In genomic region chr11:110478410-110478809, GRCh38 we compare ENCODE assay signal across 12 cellular contexts. TPM values are rescaled to one million over a fixed set of nuclear protein-coding genes. Genes with fewer than 3 reads are reported as not detected.
DNase-seq lines count a peak whose midpoint lies in the region; ATAC-seq, FAIRE-seq and TF ChIP-seq lines count a peak whose summit lies in the region.
"Had no signal": no experiment of that assay in that cellular context is flagged by ENCODE, and none has a peak within 500 bp of the region (broad histone marks: within the 10 kb centered on the region; RNA-seq: fewer than 3 reads in every experiment).

No MANE protein-coding gene starts in this region.

- no TSS peak for BruUV-seq in HCT116 (replicated peaks; lab: Mats Ljungman, UMichigan)

- H3K36me3 ChIP-seq in HCT116 (ENCODE audit: control insufficient read depth in 1 of 2, insufficient read depth in 2 of 2, low read length in 2 of 2): no peaks in the 10 kb centered on the region
- H3K36me3 ChIP-seq in adrenal gland (replicated peaks in 1 of 2): no peaks in the 10 kb centered on the region
- H3K36me3 ChIP-seq: left ventricle myocardium inferior had no signal

- H3K9ac ChIP-seq in HCT116 (ENCODE audit: low read length): no peak overlapping the region
- H3K9ac ChIP-seq: parathyroid adenoma had no signal

- TF ChIP-seq EP300 in A549 (IDR thresholded peaks at IDR 0.05): no peak

- RAD21 ChIA-PET in HCT116 (lab: Charles Lee; ENCODE audit: low non-redundant PET in 1 of 2, low total read pairs in 2 of 2, uncharacterized antibody in 2 of 2, unreplicated experiment in 2 of 2): no interaction called here

- POLR2A ChIA-PET in A549 (lab: Yijun Ruan, JAX): no interaction called here
- POLR2A ChIA-PET in HCT116 (lab: Charles Lee): no interaction called here

- H4K20me1 ChIP-seq in HCT116 (ENCODE audit: insufficient read depth): no peaks in the 10 kb centered on the region

- no peak for DNase-seq in A549 (ENCODE audit: low read depth in 1 of 2, low spot score in 1 of 2)
- DNase-seq in HCT116 (ENCODE audit: low read depth, low spot score): no peak
- peak in 6 of 7 donors; percentile 39 to 67 (median 52) for DNase-seq in adrenal gland
- peak; percentile 28 for DNase-seq in iPS DF 19.7 (ENCODE audit: low read depth, low spot score)
- no peak for DNase-seq in AG08395 (ENCODE audit: low spot score)
- no peak for DNase-seq in NOMO-1 treated with dmso at 0.1 percent for 144 hours (lab: John Stamatoyannopoulos, UW; ENCODE audit: unreplicated experiment)
- no peak for DNase-seq in activated gamma-delta T cell (lab: John Stamatoyannopoulos, UW)
- DNase-seq: left ventricle myocardium inferior, NCI-H526 treated with DMSO at 0.1 percent for 48 hours, T-helper 2 cell had no signal

- H3K27ac ChIP-seq in A549 (no peak overlapping the region), HCT116 (ENCODE audit: low read depth, low read length) (no peak overlapping the region), adrenal gland (peak overlapping the region in 3 of 5 donors; percentile 1 to 24 (median 23))
- H3K27ac ChIP-seq: left ventricle myocardium inferior, parathyroid adenoma had no signal

- intact Hi-C loops in HCT116 (cut with micrococcal nuclease): loop anchor here (10.0 kb wide), 1 partner anchor 946 kb away; no protein-coding TSS in a partner anchor
- intact Hi-C loops in adrenal gland (cut with DNase I): no loop called here

- FAIRE-seq in A549 (lab: Jason Lieb, UNC): no peak

- H3K4me3 ChIP-seq in A549 (no peak overlapping the region), HCT116 (replicated peaks in 1 of 2; ENCODE audit: low read depth in 1 of 2, low read length in 2 of 2) (no peak overlapping the region), adrenal gland (no peak overlapping the region)
- H3K4me3 ChIP-seq: left ventricle myocardium inferior had no signal

- no peaks in the 10 kb centered on the region for H3K79me2 ChIP-seq in HCT116 (ENCODE audit: insufficient read depth, low read length)
- H3K79me2 ChIP-seq: parathyroid adenoma had no signal

- H3K9me3 ChIP-seq in A549 (no peaks in the 10 kb centered on the region; the same call in 2 of the 3 replicates), HCT116 (ENCODE audit: control insufficient read depth in 1 of 2, insufficient read depth in 1 of 2, low read depth in 1 of 2, low read length in 2 of 2) (no peaks in the 10 kb centered on the region), adrenal gland (replicated peaks in 1 of 3) (no peaks in the 10 kb centered on the region)
- H3K9me3 ChIP-seq: left ventricle myocardium inferior had no signal

- TF ChIP-seq CTCF in A549 (IDR thresholded peaks at IDR 0.05) (no peak), HCT116 (IDR thresholded peaks at IDR 0.05 in 2 of 3, conservative IDR thresholded peaks at IDR 0.05 in 1 of 3; ENCODE audit: borderline replicate concordance in 1 of 3, insufficient read depth in 1 of 3, low read depth in 2 of 3, low read length in 2 of 3) (peak; percentile 28 to 71 (median 64); a peak in 5 of 6 replicates), adrenal gland (IDR thresholded peaks at IDR 0.05) (peak in 5 of 6 experiments; percentile 7 to 44 (median 29))

- TF ChIP-seq RAD21 in A549 (conservative IDR thresholded peaks at IDR 0.05 in 1 of 2, IDR thresholded peaks at IDR 0.05 in 1 of 2) (no peak), HCT116 (IDR thresholded peaks at IDR 0.05; ENCODE audit: low read depth) (peak; percentile 47)

- WGBS in A549 (ENCODE audit: missing lambda C conversion rate): 79% methylated on average over 11 of the region's 12 CpGs
- WGBS in adrenal gland, 4 donors: 44 to 84% (median 52%) methylated on average over 6 to 12 of the region's 12 CpGs

- peak; percentile 27 to 54; a peak in 3 of 6 replicates for ATAC-seq in A549
- ATAC-seq in HCT116: peak; percentile 87
- ATAC-seq in HG03432 (IDR thresholded peaks at IDR 0.05; ENCODE audit: unreplicated experiment): no peak

- no peak overlapping the region for H2AFZ ChIP-seq in HCT116 (ENCODE audit: low read depth, low read length, poor library complexity, severe bottlenecking)
- H2AFZ ChIP-seq: parathyroid adenoma had no signal

- H3K4me1 ChIP-seq in A549: no peaks in the 10 kb centered on the region
- peaks cover 0 to 4% of the 10 kb centered on the region in 2 experiments; a peak in 1 of 4 replicates for H3K4me1 ChIP-seq in HCT116 (ENCODE audit: control insufficient read depth in 1 of 2, insufficient read depth in 2 of 2, low read length in 2 of 2)
- H3K4me1 ChIP-seq in adrenal gland (replicated peaks in 1 of 2): peaks cover 0 to 4% of the 10 kb centered on the region in 2 donors
- H3K4me1 ChIP-seq: parathyroid adenoma had no signal

- H3K27me3 ChIP-seq in HCT116 (ENCODE audit: insufficient read depth, low read length): no peaks in the 10 kb centered on the region
- H3K27me3 ChIP-seq in adrenal gland: no peaks in the 10 kb centered on the region

- CTCF ChIA-PET in A549 (lab: Yijun Ruan, JAX) (interaction anchor here (0.7 kb wide), 1 partner anchor 9 kb away, joined by 4 read pairs; no protein-coding TSS in a partner anchor), HCT116 (lab: Charles Lee) (interaction anchor here (0.7 to 1.5 kb wide), 8 partner anchors 8 to 950 kb away, joined by 3 to 9 read pairs (median 4); no protein-coding TSS in a partner anchor)

- no peak for TF ChIP-seq POLR2A in A549 (IDR thresholded peaks at IDR 0.05; ENCODE audit: low read length)
- no peak for TF ChIP-seq POLR2A in HCT116 (IDR thresholded peaks at IDR 0.05; ENCODE audit: borderline replicate concordance, extremely low read depth, insufficient read depth, insufficient read length)
- no peak for TF ChIP-seq POLR2A in adrenal gland (IDR thresholded peaks at IDR 0.05)

- 0 out of 2 replicates have a peak, but pooled peaks cover under 1% of the 10 kb centered on the region for H3K9me2 ChIP-seq in HCT116 (ENCODE audit: insufficient read depth)

- H3K4me2 ChIP-seq in A549 (no peak overlapping the region), HCT116 (ENCODE audit: low read length) (no peak overlapping the region)

TF ChIP-seq in A549, 52 proteins besides CTCF, POLR2A, EP300 and RAD21:
- no peak for TF ChIP-seq HOXB13 (CRISPR knock-in tag; IDR thresholded peaks at IDR 0.05; ENCODE audit: low read depth)

TF ChIP-seq in HCT116, 20 proteins besides CTCF, POLR2A, EP300 and RAD21:
- TF ChIP-seq EZH2phosphoT487 (IDR thresholded peaks at IDR 0.05; ENCODE audit: borderline replicate concordance) (no peak), TCF7L2 (IDR thresholded peaks at IDR 0.05; ENCODE audit: borderline replicate concordance, extremely low read depth, insufficient read depth, insufficient read length) (peak; percentile 61), REST (IDR thresholded peaks at IDR 0.05; ENCODE audit: low read depth) (no peak), FOSL1 (IDR thresholded peaks at IDR 0.05; ENCODE audit: low read depth) (no peak)

RNA-seq across cellular contexts. Expression of gene FDX1, which starts 48.7 kb away (rescaled TPM):
- 9.1 and 13.3 TPM in 2 replicates for polyA plus RNA-seq in A549 (2011; rRNA removed)
- 5.4 TPM in 2 replicates for polyA plus RNA-seq in A549 (2012; cell fraction: cytosol; rRNA removed)
- 2.8 and 4.6 TPM in 2 replicates for polyA plus RNA-seq in A549 (2012; cell fraction: nucleus; rRNA removed)
- polyA plus RNA-seq in A549 (2017; fragmentation: RNase III; extraction: RNeasy Plus Mini Kit Qiagen cat#74134 plus additional on column Dnase treatment): 13.3 to 15.0 TPM (median 13.4 TPM) in 3 replicates
- 3.0 and 3.2 TPM in 2 replicates for polyA minus RNA-seq in A549 (2011; rRNA and poly(A)+ RNA removed)
- 14.5 TPM for total RNA-seq in HCT116 (2021; ENCODE audit: unreplicated experiment)
- 6.0 and 7.0 TPM in 2 replicates for polyA plus RNA-seq in HCT116 (2012)
- total RNA-seq in adrenal gland: 1,000 to 10,000 TPM in 1 of 8 donors, 100 to 1,000 TPM in 7; 124 to 1,285 (median 315) TPM
- 1,000 to 10,000 TPM in 1 of 3 donors, 100 to 1,000 TPM in 1, 10 to 100 TPM in 1; 51.1 to 1,586 (median 165) TPM for polyA plus RNA-seq in adrenal gland

Comparison
In these comparisons a context has a peak if more than half of its experiments do, and no peak if none do; other contexts are left out.
1. DNase-seq: peak in adrenal gland (6 of 7) and iPS DF 19.7 (single experiment); none in A549 (0 of 2), HCT116 (single experiment), AG08395 (single experiment), NOMO-1 treated with dmso at 0.1 percent for 144 hours (single experiment) and activated gamma-delta T cell (single experiment).
2. H3K27ac ChIP-seq: peak in adrenal gland (3 of 5); none in A549 (0 of 2) and HCT116 (single experiment).
3. Of the 6 proteins assayed by ChIP-seq in both A549 and HCT116: peak only in A549: none; only in HCT116: CTCF and RAD21; in both: none; in neither: 4.